ENCODE assay signal across 18 cellular contexts in the genomic region with DNA sequence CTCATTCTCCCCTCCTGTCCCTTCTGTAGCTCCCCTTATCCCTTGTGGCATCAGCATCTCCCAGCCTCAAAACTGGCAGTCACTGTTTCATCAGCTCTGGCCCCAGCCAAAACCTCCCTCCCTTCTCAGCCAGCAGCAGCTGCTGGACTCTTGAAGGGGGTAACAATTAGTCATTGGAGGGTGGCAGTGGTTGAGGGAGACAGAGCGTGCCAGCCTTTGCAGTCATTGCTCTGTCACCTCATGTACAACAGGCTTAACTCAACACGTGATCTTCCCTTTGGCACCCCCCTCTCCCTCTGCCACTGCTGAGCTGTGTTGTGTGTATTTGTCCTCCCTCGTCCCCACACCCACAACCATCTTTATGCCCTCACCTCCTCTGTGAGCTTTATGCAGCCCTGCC. TPM values are rescaled to one million over a fixed set of nuclear protein-coding genes. Genes with fewer than 3 reads are reported as not detected.
DNase-seq lines count a peak whose midpoint lies in the region; ATAC-seq and TF ChIP-seq lines count a peak whose summit lies in the region.
"Had no signal": no experiment of that assay in that cellular context is flagged by ENCODE, and none has a peak within 500 bp of the region (broad histone marks: within the 10 kb centered on the region; RNA-seq: fewer than 3 reads in every experiment).

No MANE protein-coding gene starts in this region.

- TF ChIP-seq CTCF in mammary epithelial cell (conservative IDR thresholded peaks at IDR 0.05 in 1 of 2, IDR thresholded peaks at IDR 0.05 in 1 of 2; ENCODE audit: extremely low read depth in 1 of 2, insufficient read depth in 1 of 2, low read depth in 1 of 2, low read length in 2 of 2) = no peak
- no peak for TF ChIP-seq CTCF in osteoblast (IDR thresholded peaks at IDR 0.05; ENCODE audit: extremely low read depth, low read depth, low read length)

- H3K27me3 ChIP-seq in mammary epithelial cell (ENCODE audit: insufficient read depth, low read length) (no peaks in the 10 kb centered on the region), osteoblast (ENCODE audit: insufficient read depth, low read length) (no peaks in the 10 kb centered on the region)
- H3K27me3 ChIP-seq in naive thymus-derived CD4-positive, alpha-beta T cell (ENCODE audit: control insufficient read depth in 2 of 2, insufficient read depth in 2 of 2, low read length in 2 of 2) = no peaks in the 10 kb centered on the region

- H4K20me1 ChIP-seq in mammary epithelial cell (ENCODE audit: insufficient read depth, low read length) (no peaks in the 10 kb centered on the region), osteoblast (ENCODE audit: insufficient read depth, low read length) (no peaks in the 10 kb centered on the region)

- dilution Hi-C loops in mammary epithelial cell (cut with HindIII; ENCODE audit: low sequenced_read_pairs) = no loop called here

- ATAC-seq in HG03378 (IDR thresholded peaks at IDR 0.05; ENCODE audit: unreplicated experiment) (no peak), HG03520 (IDR thresholded peaks at IDR 0.05; ENCODE audit: unreplicated experiment) (no peak)
- no peak for ATAC-seq in naive thymus-derived CD4-positive, alpha-beta T cell
- ATAC-seq: GM12878, HepG2 had no signal

- H3K9ac ChIP-seq in mammary epithelial cell (ENCODE audit: insufficient read depth, low read length) = no peak overlapping the region

- H3K36me3 ChIP-seq in mammary epithelial cell (ENCODE audit: insufficient read depth, low read length) (no peaks in the 10 kb centered on the region), osteoblast (ENCODE audit: insufficient read depth, low read length) (no peaks in the 10 kb centered on the region)
- H3K36me3 ChIP-seq in naive thymus-derived CD4-positive, alpha-beta T cell (ENCODE audit: control insufficient read depth in 2 of 3, insufficient read depth in 3 of 3, low read length in 3 of 3) = no peaks in the 10 kb centered on the region
- H3K36me3 ChIP-seq: thoracic aorta, WERI-Rb-1 had no signal

- H3K4me3 ChIP-seq in mammary epithelial cell (replicated peaks in 1 of 3; ENCODE audit: insufficient read depth in 1 of 3, low read depth in 2 of 3, low read length in 3 of 3) (no peak overlapping the region), osteoblast (ENCODE audit: insufficient read depth, low read length) (no peak overlapping the region)
- no peak overlapping the region for H3K4me3 ChIP-seq in naive thymus-derived CD4-positive, alpha-beta T cell (ENCODE audit: low read length)
- H3K4me3 ChIP-seq: GM12878, thoracic aorta had no signal

- H3K4me1 ChIP-seq in mammary epithelial cell (ENCODE audit: insufficient read depth, low read length) (no peaks in the 10 kb centered on the region), osteoblast (ENCODE audit: insufficient read depth, low read length) (no peaks in the 10 kb centered on the region)
- H3K4me1 ChIP-seq in naive thymus-derived CD4-positive, alpha-beta T cell (ENCODE audit: control insufficient read depth in 2 of 2, insufficient read depth in 2 of 2, low read length in 2 of 2) = no peaks in the 10 kb centered on the region

- POLR2A ChIA-PET in naive thymus-derived CD4-positive, alpha-beta T cell (lab: Charles Lee) = no interaction called here

- H3K4me3 Mint-ChIP-seq in naive thymus-derived CD4-positive, alpha-beta T cell = no peak overlapping the region

- H2AFZ ChIP-seq in mammary epithelial cell (ENCODE audit: low read depth, low read length) (no peak overlapping the region), osteoblast (ENCODE audit: low read length) (no peak overlapping the region)

- 83% methylated on average over 3 of the region's 3 CpGs for WGBS in mammary epithelial cell (ENCODE audit: low coverage, missing lambda C conversion rate)

- H3K79me2 ChIP-seq in mammary epithelial cell (ENCODE audit: insufficient read depth, low read length) = no peaks in the 10 kb centered on the region
- H3K79me2 ChIP-seq in osteoblast (ENCODE audit: insufficient read depth, low read length) = no peaks in the 10 kb centered on the region

- H3K27ac ChIP-seq in mammary epithelial cell (ENCODE audit: insufficient read depth, low read depth, low read length) (no peak overlapping the region), osteoblast (ENCODE audit: low read depth, low read length) (no peak overlapping the region)
- H3K27ac ChIP-seq in naive thymus-derived CD4-positive, alpha-beta T cell (ENCODE audit: low read depth, low read length) = no peak overlapping the region
- H3K27ac ChIP-seq: thoracic aorta, WERI-Rb-1 had no signal

- intact Hi-C loops in mammary epithelial cell (cut with micrococcal nuclease) = no loop called here
- intact Hi-C loops in naive thymus-derived CD4-positive, alpha-beta T cell (cut with micrococcal nuclease) = no loop called here

- H3K4me2 ChIP-seq in mammary epithelial cell (ENCODE audit: insufficient read depth, low read depth, low read length) (no peak overlapping the region), osteoblast (ENCODE audit: insufficient read depth, low read length) (no peak overlapping the region)

- H3K9me3 Mint-ChIP-seq in naive thymus-derived CD4-positive, alpha-beta T cell = no peaks in the 10 kb centered on the region

- H3K27ac Mint-ChIP-seq in naive thymus-derived CD4-positive, alpha-beta T cell = no peak overlapping the region

- in situ Hi-C loops in mammary epithelial cell (cut with MboI; ENCODE audit: low sequenced_read_pairs in 2 of 2) = loop anchor here in 1 of 2 donors (10.0 kb wide), 1 partner anchor 57 kb away; no protein-coding TSS in a partner anchor

- no peaks in the 10 kb centered on the region for H3K4me1 Mint-ChIP-seq in naive thymus-derived CD4-positive, alpha-beta T cell

- peaks cover 0 to 8% (median 0%) of the 10 kb centered on the region in 5 donors for H3K36me3 Mint-ChIP-seq in naive thymus-derived CD4-positive, alpha-beta T cell

- CTCF ChIA-PET in mammary epithelial cell (lab: Charles Lee; ENCODE audit: low non-redundant PET) = no interaction called here
- CTCF ChIA-PET in naive thymus-derived CD4-positive, alpha-beta T cell (lab: Charles Lee) = no interaction called here

- no peaks in the 10 kb centered on the region for H3K27me3 Mint-ChIP-seq in naive thymus-derived CD4-positive, alpha-beta T cell

- no TSS peak for BruUV-seq in mammary epithelial cell (replicated peaks; lab: Mats Ljungman, UMichigan)

- H3K9me3 ChIP-seq in mammary epithelial cell (replicated peaks; ENCODE audit: insufficient read depth, low read length) = no peaks in the 10 kb centered on the region
- H3K9me3 ChIP-seq in osteoblast (ENCODE audit: low read depth, low read length) = no peaks in the 10 kb centered on the region
- H3K9me3 ChIP-seq in naive thymus-derived CD4-positive, alpha-beta T cell (ENCODE audit: control insufficient read depth in 2 of 3, low read length in 3 of 3) = no peaks in the 10 kb centered on the region
- H3K9me3 ChIP-seq: thoracic aorta had no signal

- DNase-seq in NCI-H1417 (lab: John Stamatoyannopoulos, UW) (peak in 2 of 3 experiments; percentile 51 to 69), NCI-H1417 treated with DMSO at 0.1 percent for 48 hours (lab: John Stamatoyannopoulos, UW) (no peak), NCI-H1092 treated with DMSO at 0.1 percent for 48 hours (lab: John Stamatoyannopoulos, UW) (peak; percentile 75), mammary epithelial cell (peak; percentile 12), osteoblast (ENCODE audit: insufficient read length, low spot score, missing footprints) (peak; percentile 23)
- no peak for DNase-seq in naive thymus-derived CD4-positive, alpha-beta T cell
- DNase-seq: 8988T; activated CD8-positive, alpha-beta memory T cell treated with anti-CD3 and anti-CD28 coated beads, Interleukin-2, amount 50 U/mL, for 4 hours; effector CD8-positive, alpha-beta T cell; HCEC 1CT; NCI-H1930; retina; WERI-Rb-1 had no signal

RNA-seq across cellular contexts. Expression of a gene that starts 28.2 kb away (rescaled TPM):
- total RNA-seq in mammary epithelial cell (not detected), osteoblast (not detected in 2 replicates)
- not detected for polyA plus RNA-seq in mammary epithelial cell
- not detected for polyA minus RNA-seq in mammary epithelial cell
- not detected for total RNA-seq in naive thymus-derived CD4-positive, alpha-beta T cell
- polyA plus RNA-seq in naive thymus-derived CD4-positive, alpha-beta T cell = not detected
- total RNA-seq: GM12878, thoracic aorta had no signal
- polyA plus RNA-seq: GM12878 had no signal

RNA-seq across cellular contexts. Expression of a gene that starts 58.7 kb away (rescaled TPM):
- 100 to 1,000 TPM; 108 to 132 TPM for total RNA-seq in mammary epithelial cell
- 86.5 TPM for polyA plus RNA-seq in mammary epithelial cell
- 92.9 TPM for polyA minus RNA-seq in mammary epithelial cell
- 164 and 173 TPM in 2 replicates for total RNA-seq in osteoblast
- 100 to 1,000 TPM in 1 of 5 experiments, 10 to 100 TPM in 4; 23.5 to 109 (median 64.5) TPM for total RNA-seq in naive thymus-derived CD4-positive, alpha-beta T cell
- 10 to 100 TPM; 45.0 to 73.1 TPM for polyA plus RNA-seq in naive thymus-derived CD4-positive, alpha-beta T cell

Comparison
In these comparisons a context has a peak if more than half of its experiments do, and no peak if none do; other contexts are left out.
1. DNase-seq: peak in NCI-H1417 (2 of 3), NCI-H1092 treated with DMSO at 0.1 percent for 48 hours (single experiment), mammary epithelial cell (single experiment) and osteoblast (single experiment); none in NCI-H1417 treated with DMSO at 0.1 percent for 48 hours (single experiment) and naive thymus-derived CD4-positive, alpha-beta T cell (0 of 9).